ENCODE assay signal across 8 cellular contexts in genomic region chr1:180213401-180214177, GRCh38.
DNase-seq lines count a peak whose midpoint lies in the region; ATAC-seq and TF ChIP-seq lines count a peak whose summit lies in the region.

No MANE protein-coding gene starts in this region.

- peak; percentile 75 for DNase-seq in GM13976 (ENCODE audit: low spot score)
- DNase-seq in NCI-H69 (lab: John Stamatoyannopoulos, UW) = peak; percentile 53
- DNase-seq in central memory CD8-positive, alpha-beta T cell (ENCODE audit: low spot score in 2 of 2) = peak in 1 of 2 donors; percentile 30
- peak; percentile 25 to 59 (median 42) for DNase-seq in stimulated activated CD4-positive, alpha-beta T cell treated with anti-CD3 and anti-CD28 coated beads, Interleukin-12 subunit alpha, Interleukin-12 subunit beta, amount 100 ng/mL, for 48 hours (ENCODE audit: low read depth in 2 of 3, low spot score in 1 of 3)
- DNase-seq in foreskin melanocyte = no peak
- no peak for DNase-seq in UCSD-AML1 (lab: John Stamatoyannopoulos, UW; ENCODE audit: unreplicated experiment)
- no peak for DNase-seq in DMS153 (lab: John Stamatoyannopoulos, UW)

- peak; percentile 58 for ATAC-seq in central memory CD8-positive, alpha-beta T cell (replicated peaks; ENCODE audit: extremely low read depth, poor library complexity, severe bottlenecking)
- no peak for ATAC-seq in GM21390 (IDR thresholded peaks at IDR 0.05; ENCODE audit: unreplicated experiment)

- H3K27me3 Mint-ChIP-seq in central memory CD8-positive, alpha-beta T cell = no peaks in the 10 kb centered on the region

- H3K4me3 Mint-ChIP-seq in central memory CD8-positive, alpha-beta T cell = peak overlapping the region; percentile 59

- in situ Hi-C loops in GM13976 (cut with MboI; ENCODE audit: low sequenced_read_pairs, unreplicated experiment) = no loop called here

- no peak for TF ChIP-seq CTCF in GM13976 (IDR thresholded peaks at IDR 0.05; ENCODE audit: borderline replicate concordance, control extremely low read depth, extremely low read depth, insufficient read depth, missing control alignments)

- H3K9me3 Mint-ChIP-seq in central memory CD8-positive, alpha-beta T cell = no peaks in the 10 kb centered on the region

- H3K27ac Mint-ChIP-seq in central memory CD8-positive, alpha-beta T cell (ENCODE audit: low read depth) = peak overlapping the region; percentile 46

- peaks cover 1% of the 10 kb centered on the region for H3K36me3 Mint-ChIP-seq in central memory CD8-positive, alpha-beta T cell (ENCODE audit: insufficient read depth)

- H3K4me1 Mint-ChIP-seq in central memory CD8-positive, alpha-beta T cell = peaks cover 10% of the 10 kb centered on the region

Comparison
In these comparisons a context has a peak if more than half of its experiments do, and no peak if none do; other contexts are left out.
1. DNase-seq: peak in GM13976 (single experiment), NCI-H69 (single experiment) and stimulated activated CD4-positive, alpha-beta T cell treated with anti-CD3 and anti-CD28 coated beads, Interleukin-12 subunit alpha, Interleukin-12 subunit beta, amount 100 ng/mL, for 48 hours (3 of 3); none in foreskin melanocyte (single experiment), UCSD-AML1 (single experiment) and DMS153 (single experiment).